19 cellular contexts compared by ENCODE assay signal in the genomic region with DNA sequence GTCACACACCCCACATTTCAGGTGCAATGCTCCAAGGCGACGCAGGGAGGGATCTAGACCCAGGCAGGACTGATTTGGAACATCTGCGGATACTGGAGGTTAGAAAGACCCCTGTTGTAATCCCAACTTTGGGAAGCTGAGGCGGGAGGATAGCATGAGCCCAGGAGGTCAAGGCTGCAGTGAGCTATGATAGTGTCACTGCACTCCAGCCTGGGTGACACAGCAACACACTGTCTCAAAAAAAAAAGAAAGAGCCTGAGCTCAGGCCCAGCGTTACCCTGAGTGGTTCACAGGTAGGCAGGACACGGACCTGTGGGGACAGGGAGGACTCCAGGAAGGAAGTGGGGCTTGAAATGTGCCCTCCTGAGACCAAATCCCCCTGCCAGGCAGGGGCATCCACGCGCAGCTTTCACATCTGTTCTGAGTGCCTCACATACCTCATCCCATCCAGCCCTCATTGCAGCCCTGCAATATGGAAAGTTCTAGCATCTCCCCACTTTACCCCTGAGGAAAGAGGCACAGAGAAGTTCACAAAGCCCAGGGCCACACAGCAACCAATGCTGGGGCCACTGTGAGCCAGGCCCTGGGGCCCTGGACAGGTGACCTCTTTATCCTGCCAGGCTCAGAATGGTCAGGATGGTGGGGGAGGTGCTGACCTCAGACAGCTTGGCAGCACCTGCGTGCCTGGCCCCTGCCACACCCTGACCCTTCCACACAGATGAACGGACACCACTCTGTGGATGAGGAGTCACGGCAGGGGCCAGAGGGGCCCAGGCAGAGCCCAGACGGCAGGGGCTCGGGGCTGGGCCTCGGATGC. TPM values are rescaled to one million over a fixed set of nuclear protein-coding genes. Genes with fewer than 3 reads are reported as not detected.
DNase-seq lines count a peak whose midpoint lies in the region; ATAC-seq, FAIRE-seq and TF ChIP-seq lines count a peak whose summit lies in the region.
"Had no signal": no experiment of that assay in that cellular context is flagged by ENCODE, and none has a peak within 500 bp of the region (broad histone marks: within the 10 kb centered on the region; RNA-seq: fewer than 3 reads in every experiment).

No MANE protein-coding gene starts in this region.

- POLR2A ChIA-PET in A549 (lab: Yijun Ruan, JAX) = no interaction called here
- POLR2A ChIA-PET in naive thymus-derived CD4-positive, alpha-beta T cell (lab: Charles Lee) = no interaction called here

- H2AFZ ChIP-seq in Karpas-422 (ENCODE audit: low read length) (no peak overlapping the region), neural progenitor cell (replicated peaks) (no peak overlapping the region)

- H3K4me1 Mint-ChIP-seq in endodermal cell = peaks cover 78% of the 10 kb centered on the region
- peaks cover 87% of the 10 kb centered on the region for H3K4me1 Mint-ChIP-seq in neural progenitor cell
- H3K4me1 Mint-ChIP-seq in activated T-cell treated with anti-CD3 and anti-CD28 coated beads, Interleukin-2, amount 50 U/mL, for 24 hours (ENCODE audit: low read depth) = peaks cover 1% of the 10 kb centered on the region
- peaks cover 0 to 17% (median under 1%) of the 10 kb centered on the region in 7 donors for H3K4me1 Mint-ChIP-seq in naive thymus-derived CD4-positive, alpha-beta T cell

- H3K9me3 Mint-ChIP-seq in endodermal cell (no peaks in the 10 kb centered on the region), neural progenitor cell (no peaks in the 10 kb centered on the region)
- no peaks in the 10 kb centered on the region for H3K9me3 Mint-ChIP-seq in activated T-cell treated with anti-CD3 and anti-CD28 coated beads, Interleukin-2, amount 50 U/mL, for 24 hours
- no peaks in the 10 kb centered on the region for H3K9me3 Mint-ChIP-seq in naive thymus-derived CD4-positive, alpha-beta T cell
- H3K9me3 Mint-ChIP-seq: activated naive CD4-positive, alpha-beta T cell treated with anti-CD3 and anti-CD28 coated beads for 36 hours; IgD-negative memory B cell; T-helper 1 cell treated with Interleukin-12 subunit alpha and Interleukin-12 subunit beta and Interleukin-4 antibody, amounts not matched to agents 30 μg/mL and 1 μg/mL, for 36 hours had no signal

- H3K36me3 Mint-ChIP-seq in endodermal cell (ENCODE audit: low read depth) = no peaks in the 10 kb centered on the region
- H3K36me3 Mint-ChIP-seq in neural progenitor cell = peaks cover 8% of the 10 kb centered on the region
- no peaks in the 10 kb centered on the region for H3K36me3 Mint-ChIP-seq in activated T-cell treated with anti-CD3 and anti-CD28 coated beads, Interleukin-2, amount 50 U/mL, for 24 hours (ENCODE audit: low read depth)
- H3K36me3 Mint-ChIP-seq in naive thymus-derived CD4-positive, alpha-beta T cell = no peaks in the 10 kb centered on the region
- H3K36me3 Mint-ChIP-seq: IgD-negative memory B cell had no signal

- H3K36me3 ChIP-seq in Karpas-422 (ENCODE audit: insufficient read depth, low read length) (no peaks in the 10 kb centered on the region), endodermal cell (ENCODE audit: control insufficient read depth, insufficient read depth, low read length) (no peaks in the 10 kb centered on the region), neural progenitor cell (no peaks in the 10 kb centered on the region)
- H3K36me3 ChIP-seq in effector memory CD4-positive, alpha-beta T cell (ENCODE audit: control insufficient read depth, insufficient read depth, low read length) = no peaks in the 10 kb centered on the region
- H3K36me3 ChIP-seq in naive thymus-derived CD4-positive, alpha-beta T cell (ENCODE audit: control insufficient read depth in 2 of 3, insufficient read depth in 3 of 3, low read length in 3 of 3) = no peaks in the 10 kb centered on the region
- H3K36me3 ChIP-seq: brain microvascular endothelial cell, neutrophil had no signal

- DNase-seq in A549 (ENCODE audit: low read depth in 1 of 2, low spot score in 1 of 2) (no peak), Karpas-422 (no peak), endodermal cell (no peak), neural progenitor cell (ENCODE audit: low spot score) (no peak), caudate nucleus (lab: John Stamatoyannopoulos, UW) (no peak)
- DNase-seq in effector memory CD4-positive, alpha-beta T cell = no peak
- DNase-seq in activated T-cell treated with anti-CD3 and anti-CD28 coated beads, Interleukin-2, amount 50 U/mL, for 24 hours = no peak
- no peak for DNase-seq in naive thymus-derived CD4-positive, alpha-beta T cell
- DNase-seq: activated naive CD4-positive, alpha-beta T cell treated with anti-CD3 and anti-CD28 coated beads for 36 hours; brain microvascular endothelial cell; Caco-2; H7; NCI-H1092 treated with DMSO at 0.1 percent for 48 hours; SHP77; stimulated activated CD4-positive, alpha-beta T cell treated with anti-CD3 and anti-CD28 coated beads, Interleukin-4, amount 100 ng/mL, for 4 hours had no signal

- H3K4me3 Mint-ChIP-seq in endodermal cell (no peak overlapping the region), neural progenitor cell (peak overlapping the region; percentile 35)
- no peak overlapping the region for H3K4me3 Mint-ChIP-seq in activated T-cell treated with anti-CD3 and anti-CD28 coated beads, Interleukin-2, amount 50 U/mL, for 24 hours
- H3K4me3 Mint-ChIP-seq in naive thymus-derived CD4-positive, alpha-beta T cell = no peak overlapping the region
- H3K4me3 Mint-ChIP-seq: activated naive CD4-positive, alpha-beta T cell treated with anti-CD3 and anti-CD28 coated beads for 36 hours; IgD-negative memory B cell; T-helper 1 cell treated with Interleukin-12 subunit alpha and Interleukin-12 subunit beta and Interleukin-4 antibody, amounts not matched to agents 30 μg/mL and 1 μg/mL, for 36 hours had no signal

- no peak for FAIRE-seq in A549 (lab: Jason Lieb, UNC)
- FAIRE-seq: GM12892 had no signal

- CTCF ChIA-PET in A549 (lab: Yijun Ruan, JAX) = interaction anchor here (1.0 to 1.9 kb wide), 5 partner anchors 36 to 59 kb away, joined by 3 to 8 read pairs (median 4); no protein-coding TSS in a partner anchor
- CTCF ChIA-PET in naive thymus-derived CD4-positive, alpha-beta T cell (lab: Charles Lee) = interaction anchor here (0.6 kb wide), 1 partner anchor 603 kb away, joined by 3 read pairs; no protein-coding TSS in a partner anchor

- ATAC-seq in A549 = no peak
- no peak for ATAC-seq in naive thymus-derived CD4-positive, alpha-beta T cell

- H3K9me3 ChIP-seq in A549 (no peaks in the 10 kb centered on the region), Karpas-422 (ENCODE audit: low read length) (no peaks in the 10 kb centered on the region), endodermal cell (ENCODE audit: control insufficient read depth, low read length) (no peaks in the 10 kb centered on the region), neural progenitor cell (ENCODE audit: low read depth) (no peaks in the 10 kb centered on the region)
- no peaks in the 10 kb centered on the region for H3K9me3 ChIP-seq in effector memory CD4-positive, alpha-beta T cell (ENCODE audit: control insufficient read depth, low read length)
- no peaks in the 10 kb centered on the region for H3K9me3 ChIP-seq in naive thymus-derived CD4-positive, alpha-beta T cell (ENCODE audit: control insufficient read depth in 2 of 3, low read length in 3 of 3)
- H3K9me3 ChIP-seq: Caco-2, neutrophil had no signal

- no peak for TF ChIP-seq EP300 in A549 (IDR thresholded peaks at IDR 0.05)

- H3K9me2 ChIP-seq in Karpas-422 (replicated peaks; ENCODE audit: insufficient read depth, low read length) = no peaks in the 10 kb centered on the region

- intact Hi-C loops in naive thymus-derived CD4-positive, alpha-beta T cell (cut with micrococcal nuclease) = no loop called here

- whole genome bisulfite sequencing in A549 (ENCODE audit: missing lambda C conversion rate) = 76% methylated on average over 14 of the region's 14 CpGs
- 70 to 78% methylated on average over 10 to 14 of the region's 14 CpGs for WGBS in endodermal cell (ENCODE audit: insufficient coverage in 1 of 2, insufficient read length in 1 of 2), 2 experiments

- TF ChIP-seq CTCF in A549 (IDR thresholded peaks at IDR 0.05) = no peak
- TF ChIP-seq CTCF in endodermal cell (conservative IDR thresholded peaks at IDR 0.05) = no peak
- no peak for TF ChIP-seq CTCF in neural progenitor cell (IDR thresholded peaks at IDR 0.05)

- no peaks in the 10 kb centered on the region for H3K27me3 ChIP-seq in Karpas-422 (ENCODE audit: low read length)
- no peaks in the 10 kb centered on the region for H3K27me3 ChIP-seq in endodermal cell (ENCODE audit: control insufficient read depth, insufficient read depth, low read length, poor library complexity, severe bottlenecking)
- H3K27me3 ChIP-seq in neural progenitor cell = no peaks in the 10 kb centered on the region
- H3K27me3 ChIP-seq in effector memory CD4-positive, alpha-beta T cell (replicated peaks; ENCODE audit: control insufficient read depth, insufficient read depth, low read length, poor library complexity, severe bottlenecking) = no peaks in the 10 kb centered on the region
- no peaks in the 10 kb centered on the region for H3K27me3 ChIP-seq in naive thymus-derived CD4-positive, alpha-beta T cell (ENCODE audit: control insufficient read depth in 2 of 2, insufficient read depth in 2 of 2, low read length in 2 of 2)
- H3K27me3 ChIP-seq: brain microvascular endothelial cell had no signal

- H3K27me3 Mint-ChIP-seq in endodermal cell (ENCODE audit: insufficient read depth) (no peaks in the 10 kb centered on the region), neural progenitor cell (ENCODE audit: insufficient read depth, low read depth) (peaks cover 12% of the 10 kb centered on the region)
- H3K27me3 Mint-ChIP-seq in activated T-cell treated with anti-CD3 and anti-CD28 coated beads, Interleukin-2, amount 50 U/mL, for 24 hours = no peaks in the 10 kb centered on the region
- H3K27me3 Mint-ChIP-seq in naive thymus-derived CD4-positive, alpha-beta T cell = no peaks in the 10 kb centered on the region

- H4K20me1 ChIP-seq in Karpas-422 (ENCODE audit: insufficient read depth, low read depth, low read length) = peaks cover 25% of the 10 kb centered on the region
- peaks cover 100% of the 10 kb centered on the region for H4K20me1 ChIP-seq in neural progenitor cell (ENCODE audit: low read depth)

- H3K4me2 ChIP-seq in A549 (peak overlapping the region; percentile 84), Karpas-422 (ENCODE audit: low read depth, low read length, poor library complexity, severe bottlenecking) (peak overlapping the region; percentile 64), neural progenitor cell (peak overlapping the region; percentile 70)

- H3K9ac ChIP-seq in Karpas-422 (ENCODE audit: low read length) = peak overlapping the region; percentile 81
- H3K9ac ChIP-seq in endodermal cell (ENCODE audit: extremely low read depth, low read length, poor library complexity, severe bottlenecking) = peak overlapping the region; percentile 55
- H3K9ac ChIP-seq in neural progenitor cell = no peak overlapping the region

- peak overlapping the region; percentile 78 to 92 for H3K27ac ChIP-seq in A549
- H3K27ac ChIP-seq in Karpas-422 (ENCODE audit: low read length) = peak overlapping the region; percentile 98
- peak overlapping the region; percentile 86 for H3K27ac ChIP-seq in endodermal cell (ENCODE audit: low read depth, low read length)
- H3K27ac ChIP-seq in neural progenitor cell = no peak overlapping the region
- H3K27ac ChIP-seq in effector memory CD4-positive, alpha-beta T cell (ENCODE audit: insufficient read depth, low read length, poor library complexity, severe bottlenecking) = no peak overlapping the region
- no peak overlapping the region for H3K27ac ChIP-seq in caudate nucleus (ENCODE audit: low read depth, low read length)
- H3K27ac ChIP-seq in naive thymus-derived CD4-positive, alpha-beta T cell (ENCODE audit: low read depth, low read length) = no peak overlapping the region
- H3K27ac ChIP-seq: brain microvascular endothelial cell, neutrophil had no signal

- peaks cover 48% of the 10 kb centered on the region for H3F3A ChIP-seq in neural progenitor cell (ENCODE audit: low read depth)

- H3K27ac Mint-ChIP-seq in endodermal cell (no peak overlapping the region), neural progenitor cell (no peak overlapping the region)
- no peak overlapping the region for H3K27ac Mint-ChIP-seq in activated T-cell treated with anti-CD3 and anti-CD28 coated beads, Interleukin-2, amount 50 U/mL, for 24 hours
- H3K27ac Mint-ChIP-seq in naive thymus-derived CD4-positive, alpha-beta T cell = peak overlapping the region in 1 of 9 donors; percentile 25
- H3K27ac Mint-ChIP-seq: activated naive CD4-positive, alpha-beta T cell treated with anti-CD3 and anti-CD28 coated beads for 36 hours; IgD-negative memory B cell; T-helper 1 cell treated with Interleukin-12 subunit alpha and Interleukin-12 subunit beta and Interleukin-4 antibody, amounts not matched to agents 30 μg/mL and 1 μg/mL, for 36 hours had no signal

- H3K4me1 ChIP-seq in A549 (peaks cover 94% of the 10 kb centered on the region), Karpas-422 (ENCODE audit: low read length) (peaks cover 89% of the 10 kb centered on the region), endodermal cell (ENCODE audit: control insufficient read depth, insufficient read depth, low read length) (peaks cover 58% of the 10 kb centered on the region), neural progenitor cell (peaks cover 71% of the 10 kb centered on the region)
- no peaks in the 10 kb centered on the region for H3K4me1 ChIP-seq in effector memory CD4-positive, alpha-beta T cell (ENCODE audit: control insufficient read depth, insufficient read depth, low read length, poor library complexity, severe bottlenecking)
- H3K4me1 ChIP-seq in naive thymus-derived CD4-positive, alpha-beta T cell (ENCODE audit: control insufficient read depth in 2 of 2, insufficient read depth in 2 of 2, low read length in 2 of 2) = no peaks in the 10 kb centered on the region

- H3K79me2 ChIP-seq in Karpas-422 (ENCODE audit: low read length) (peaks cover 17% of the 10 kb centered on the region), neural progenitor cell (ENCODE audit: low read depth) (peaks cover 96% of the 10 kb centered on the region)

- no peak overlapping the region for H3K4me3 ChIP-seq in A549
- H3K4me3 ChIP-seq in Karpas-422 (ENCODE audit: low read length) = peak overlapping the region; percentile 65; the same call in 1 of the 2 replicates
- no peak overlapping the region for H3K4me3 ChIP-seq in endodermal cell (ENCODE audit: low read length)
- no peak overlapping the region for H3K4me3 ChIP-seq in neural progenitor cell
- H3K4me3 ChIP-seq in effector memory CD4-positive, alpha-beta T cell (ENCODE audit: insufficient read depth, low read depth, low read length, poor library complexity, severe bottlenecking) = no peak overlapping the region
- no peak overlapping the region for H3K4me3 ChIP-seq in naive thymus-derived CD4-positive, alpha-beta T cell (ENCODE audit: low read length)

- no peak for TF ChIP-seq RAD21 in A549 (conservative IDR thresholded peaks at IDR 0.05 in 1 of 2, IDR thresholded peaks at IDR 0.05 in 1 of 2)

- no peak for TF ChIP-seq POLR2A in A549 (IDR thresholded peaks at IDR 0.05; ENCODE audit: low read length)

RNA-seq across cellular contexts. Expression of gene CCDC85C, which starts 34.1 kb away (rescaled TPM):
- polyA plus RNA-seq in A549 (2011; rRNA removed) (10.5 and 11.4 TPM in 2 replicates), A549 (2017; fragmentation: RNase III; extraction: RNeasy Plus Mini Kit Qiagen cat#74134 plus additional on column Dnase treatment) (29.0 to 38.0 TPM (median 31.4 TPM) in 3 replicates)
- polyA plus RNA-seq in A549 (2012; cell fraction: cytosol; rRNA removed) = 21.9 and 32.2 TPM in 2 replicates
- polyA plus RNA-seq in A549 (2012; cell fraction: nucleus; rRNA removed) = 39.4 and 46.8 TPM in 2 replicates
- polyA minus RNA-seq in A549 (2011; rRNA and poly(A)+ RNA removed) = 15.0 and 21.7 TPM in 2 replicates
- 18.3 and 25.6 TPM in 2 replicates for total RNA-seq in Karpas-422 (2014; rRNA removed; shearing (Covaris generic); ENCODE audit: low replicate concordance)
- total RNA-seq in endodermal cell (10 to 100 TPM; 32.8 to 45.8 TPM), neural progenitor cell (ENCODE audit: low replicate concordance) (19.0 and 41.3 TPM in 2 replicates)
- polyA plus RNA-seq in endodermal cell (2013, experiment 1 of 2) = 63.0 TPM
- 64.5 TPM for polyA plus RNA-seq in endodermal cell (2013, experiment 2 of 2)
- total RNA-seq in naive thymus-derived CD4-positive, alpha-beta T cell = 1 to 10 TPM; 7.6 to 9.9 (median 9.0) TPM
- polyA plus RNA-seq in naive thymus-derived CD4-positive, alpha-beta T cell = 1 to 10 TPM in 1 of 2 donors, under 1 TPM in 1; 0.76 to 1.5 TPM

Comparison
In these comparisons a context has a peak if more than half of its experiments do, and no peak if none do; other contexts are left out.
1. H3K27ac ChIP-seq: peak in A549 (2 of 2), Karpas-422 (single experiment) and endodermal cell (single experiment); none in neural progenitor cell (single experiment), effector memory CD4-positive, alpha-beta T cell (single experiment), caudate nucleus (single experiment) and naive thymus-derived CD4-positive, alpha-beta T cell (single experiment).
2. Peak in every context shown above with its lines, with median percentiles within 50 percentile points of each other: H3K4me2 ChIP-seq.